Comparison of ENCODE assay signal across 1 cellular context in the genomic region with DNA sequence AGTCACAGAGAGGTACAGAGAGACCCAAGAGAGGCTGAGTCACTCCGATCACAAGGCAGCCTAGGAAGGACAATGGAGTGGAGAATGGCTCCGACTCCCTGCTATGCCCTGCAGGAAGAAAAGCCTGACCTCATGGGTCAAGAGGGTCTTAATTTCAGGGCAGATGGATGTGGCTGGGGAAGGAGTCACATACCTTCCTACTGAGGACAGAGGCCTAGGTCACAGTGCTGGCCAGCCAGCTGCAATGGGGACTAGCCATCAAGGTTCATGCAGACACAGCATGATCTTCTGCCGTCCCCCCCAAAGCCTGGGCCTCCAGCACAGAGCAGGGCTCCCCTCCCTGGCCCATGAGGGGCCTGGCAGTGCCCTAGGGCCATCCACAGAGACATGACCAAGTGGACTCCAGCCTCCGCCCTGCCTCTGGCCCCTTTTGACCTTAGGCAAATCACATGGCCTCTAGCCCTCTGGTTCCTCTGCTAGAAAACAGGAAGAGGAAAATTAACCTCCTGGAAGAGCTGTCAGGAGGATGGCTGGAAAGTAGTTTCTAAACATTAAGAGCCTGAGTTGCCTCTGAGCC.
A peak's percentile ranks its signal among the peaks of the same experiment; 100 is the strongest.
TF ChIP-seq lines count a peak whose summit lies in the region.

No MANE protein-coding gene starts in this region.

TF ChIP-seq in HepG2, 621 proteins besides CTCF, POLR2A, EP300 and RAD21 (continues in another document):
- TF ChIP-seq, protein P1, sequence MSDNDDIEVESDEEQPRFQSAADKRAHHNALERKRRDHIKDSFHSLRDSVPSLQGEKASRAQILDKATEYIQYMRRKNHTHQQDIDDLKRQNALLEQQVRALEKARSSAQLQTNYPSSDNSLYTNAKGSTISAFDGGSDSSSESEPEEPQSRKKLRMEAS (IDR thresholded peaks at IDR 0.05), result peak; percentile 73
- TF ChIP-seq, protein P2, sequence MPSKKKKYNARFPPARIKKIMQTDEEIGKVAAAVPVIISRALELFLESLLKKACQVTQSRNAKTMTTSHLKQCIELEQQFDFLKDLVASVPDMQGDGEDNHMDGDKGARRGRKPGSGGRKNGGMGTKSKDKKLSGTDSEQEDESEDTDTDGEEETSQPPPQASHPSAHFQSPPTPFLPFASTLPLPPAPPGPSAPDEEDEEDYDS (CRISPR knock-in tag; IDR thresholded peaks at IDR 0.05), result peak; percentile 27; the same call in 1 of the 2 replicates
- TF ChIP-seq PHF20 (CRISPR knock-in tag; IDR thresholded peaks at IDR 0.05), result no peak
- TF ChIP-seq SMAD3 (CRISPR knock-in tag; IDR thresholded peaks at IDR 0.05), result no peak
- no peak for TF ChIP-seq NFIC (IDR thresholded peaks at IDR 0.05; ENCODE audit: low read length)
- TF ChIP-seq THAP11 (CRISPR knock-in tag; IDR thresholded peaks at IDR 0.05), result no peak
- 0 out of 2 replicates have a peak, but pooled peaks have one; percentile 41 for TF ChIP-seq NAIF1 (CRISPR knock-in tag; IDR thresholded peaks at IDR 0.05; ENCODE audit: borderline replicate concordance)
- TF ChIP-seq, protein P3, sequence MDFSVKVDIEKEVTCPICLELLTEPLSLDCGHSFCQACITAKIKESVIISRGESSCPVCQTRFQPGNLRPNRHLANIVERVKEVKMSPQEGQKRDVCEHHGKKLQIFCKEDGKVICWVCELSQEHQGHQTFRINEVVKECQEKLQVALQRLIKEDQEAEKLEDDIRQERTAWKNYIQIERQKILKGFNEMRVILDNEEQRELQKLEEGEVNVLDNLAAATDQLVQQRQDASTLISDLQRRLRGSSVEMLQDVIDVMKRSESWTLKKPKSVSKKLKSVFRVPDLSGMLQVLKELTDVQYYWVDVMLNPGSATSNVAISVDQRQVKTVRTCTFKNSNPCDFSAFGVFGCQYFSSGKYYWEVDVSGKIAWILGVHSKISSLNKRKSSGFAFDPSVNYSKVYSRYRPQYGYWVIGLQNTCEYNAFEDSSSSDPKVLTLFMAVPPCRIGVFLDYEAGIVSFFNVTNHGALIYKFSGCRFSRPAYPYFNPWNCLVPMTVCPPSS (IDR thresholded peaks at IDR 0.05), result no peak
- TF ChIP-seq EZH2 (conservative IDR thresholded peaks at IDR 0.05; ENCODE audit: low read depth, low read length), result no peak
- TF ChIP-seq ZNF451 (CRISPR knock-in tag; IDR thresholded peaks at IDR 0.05), result no peak
- TF ChIP-seq ZNF737 (CRISPR knock-in tag; IDR thresholded peaks at IDR 0.05; ENCODE audit: borderline replicate concordance), result no peak
- no peak for TF ChIP-seq NR1H2 (CRISPR knock-in tag; IDR thresholded peaks at IDR 0.05; ENCODE audit: borderline replicate concordance, low read depth)
- TF ChIP-seq, protein P4, sequence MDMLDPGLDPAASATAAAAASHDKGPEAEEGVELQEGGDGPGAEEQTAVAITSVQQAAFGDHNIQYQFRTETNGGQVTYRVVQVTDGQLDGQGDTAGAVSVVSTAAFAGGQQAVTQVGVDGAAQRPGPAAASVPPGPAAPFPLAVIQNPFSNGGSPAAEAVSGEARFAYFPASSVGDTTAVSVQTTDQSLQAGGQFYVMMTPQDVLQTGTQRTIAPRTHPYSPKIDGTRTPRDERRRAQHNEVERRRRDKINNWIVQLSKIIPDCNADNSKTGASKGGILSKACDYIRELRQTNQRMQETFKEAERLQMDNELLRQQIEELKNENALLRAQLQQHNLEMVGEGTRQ (IDR thresholded peaks at IDR 0.05; ENCODE audit: low read depth, low read length), result no peak
- TF ChIP-seq, protein P4 (CRISPR knock-in tag; IDR thresholded peaks at IDR 0.05; ENCODE audit: borderline replicate concordance), result no peak
- peak; percentile 85 for TF ChIP-seq NR2F6 (IDR thresholded peaks at IDR 0.05)
- TF ChIP-seq NR2F6 (CRISPR knock-in tag; IDR thresholded peaks at IDR 0.05), result peak; percentile 91
- TF ChIP-seq ZNF768 (CRISPR knock-in tag; IDR thresholded peaks at IDR 0.05), result no peak
- TF ChIP-seq, protein P5, sequence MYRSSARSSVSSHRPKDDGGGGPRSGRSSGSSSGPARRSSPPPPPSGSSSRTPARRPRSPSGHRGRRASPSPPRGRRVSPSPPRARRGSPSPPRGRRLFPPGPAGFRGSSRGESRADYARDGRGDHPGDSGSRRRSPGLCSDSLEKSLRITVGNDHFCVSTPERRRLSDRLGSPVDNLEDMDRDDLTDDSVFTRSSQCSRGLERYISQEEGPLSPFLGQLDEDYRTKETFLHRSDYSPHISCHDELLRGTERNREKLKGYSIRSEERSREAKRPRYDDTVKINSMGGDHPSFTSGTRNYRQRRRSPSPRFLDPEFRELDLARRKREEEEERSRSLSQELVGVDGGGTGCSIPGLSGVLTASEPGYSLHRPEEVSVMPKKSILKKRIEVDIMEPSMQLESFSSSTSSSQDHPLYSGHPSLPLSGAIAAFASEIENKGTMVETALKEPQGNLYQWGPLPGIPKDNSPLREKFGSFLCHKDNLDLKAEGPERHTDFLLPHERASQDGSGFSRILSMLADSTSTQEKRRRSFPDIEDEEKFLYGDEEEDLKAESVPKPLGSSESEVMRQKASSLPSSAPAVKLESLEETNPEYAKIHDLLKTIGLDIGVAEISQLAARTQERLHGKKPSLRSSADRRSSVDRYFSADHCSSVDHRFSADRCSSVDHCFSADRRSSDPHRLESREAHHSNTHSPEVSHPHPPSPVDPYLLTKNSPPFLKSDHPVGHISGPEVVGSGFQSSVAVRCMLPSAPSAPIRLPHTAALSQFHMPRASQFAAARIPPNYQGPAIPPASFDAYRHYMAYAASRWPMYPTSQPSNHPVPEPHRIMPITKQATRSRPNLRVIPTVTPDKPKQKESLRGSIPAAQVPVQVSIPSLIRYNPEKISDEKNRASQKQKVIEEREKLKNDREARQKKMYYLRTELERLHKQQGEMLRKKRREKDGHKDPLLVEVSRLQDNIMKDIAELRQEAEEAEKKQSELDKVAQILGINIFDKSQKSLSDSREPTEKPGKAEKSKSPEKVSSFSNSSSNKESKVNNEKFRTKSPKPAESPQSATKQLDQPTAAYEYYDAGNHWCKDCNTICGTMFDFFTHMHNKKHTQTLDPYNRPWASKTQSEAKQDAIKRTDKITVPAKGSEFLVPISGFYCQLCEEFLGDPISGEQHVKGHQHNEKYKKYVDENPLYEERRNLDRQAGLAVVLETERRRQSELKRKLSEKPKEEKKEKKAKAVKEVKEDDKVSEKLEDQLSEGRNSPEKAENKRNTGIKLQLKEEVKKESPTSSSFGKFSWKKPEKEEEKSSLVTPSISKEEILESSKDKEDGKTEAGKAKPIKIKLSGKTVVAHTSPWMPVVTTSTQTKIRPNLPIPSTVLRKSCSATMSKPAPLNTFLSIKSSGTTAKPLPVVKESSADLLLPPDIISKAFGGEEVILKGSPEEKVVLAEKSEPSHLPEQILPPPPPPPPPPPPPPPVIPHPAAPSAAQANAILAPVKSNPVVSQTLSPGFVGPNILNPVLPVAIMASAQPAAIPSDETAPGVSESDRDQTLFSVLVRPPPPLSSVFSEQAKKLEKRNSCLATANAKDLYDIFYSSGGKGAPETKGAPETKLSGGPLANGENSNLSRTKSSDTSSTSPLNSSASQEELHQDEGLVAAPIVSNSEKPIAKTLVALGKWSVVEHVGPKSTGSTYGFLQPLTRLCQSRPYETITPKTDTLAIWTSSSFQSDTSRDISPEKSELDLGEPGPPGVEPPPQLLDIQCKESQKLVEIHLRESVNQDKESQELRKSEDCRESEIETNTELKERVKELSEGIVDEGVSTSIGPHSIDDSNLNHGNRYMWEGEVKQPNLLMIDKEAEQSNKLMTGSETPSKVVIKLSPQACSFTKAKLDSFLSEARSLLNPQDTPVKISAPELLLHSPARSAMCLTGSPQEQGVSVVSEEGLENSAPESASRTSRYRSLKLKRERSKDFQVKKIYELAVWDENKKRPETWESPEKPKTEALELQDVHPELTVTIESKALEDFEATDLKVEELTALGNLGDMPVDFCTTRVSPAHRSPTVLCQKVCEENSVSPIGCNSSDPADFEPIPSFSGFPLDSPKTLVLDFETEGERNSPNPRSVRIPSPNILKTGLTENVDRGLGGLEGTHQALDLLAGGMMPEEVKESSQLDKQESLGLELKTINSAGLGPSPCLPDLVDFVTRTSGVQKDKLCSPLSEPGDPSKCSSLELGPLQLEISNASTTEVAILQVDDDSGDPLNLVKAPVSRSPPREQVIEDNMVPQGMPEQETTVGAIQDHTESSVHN (CRISPR knock-in tag; IDR thresholded peaks at IDR 0.05), result no peak
- TF ChIP-seq, protein P6, sequence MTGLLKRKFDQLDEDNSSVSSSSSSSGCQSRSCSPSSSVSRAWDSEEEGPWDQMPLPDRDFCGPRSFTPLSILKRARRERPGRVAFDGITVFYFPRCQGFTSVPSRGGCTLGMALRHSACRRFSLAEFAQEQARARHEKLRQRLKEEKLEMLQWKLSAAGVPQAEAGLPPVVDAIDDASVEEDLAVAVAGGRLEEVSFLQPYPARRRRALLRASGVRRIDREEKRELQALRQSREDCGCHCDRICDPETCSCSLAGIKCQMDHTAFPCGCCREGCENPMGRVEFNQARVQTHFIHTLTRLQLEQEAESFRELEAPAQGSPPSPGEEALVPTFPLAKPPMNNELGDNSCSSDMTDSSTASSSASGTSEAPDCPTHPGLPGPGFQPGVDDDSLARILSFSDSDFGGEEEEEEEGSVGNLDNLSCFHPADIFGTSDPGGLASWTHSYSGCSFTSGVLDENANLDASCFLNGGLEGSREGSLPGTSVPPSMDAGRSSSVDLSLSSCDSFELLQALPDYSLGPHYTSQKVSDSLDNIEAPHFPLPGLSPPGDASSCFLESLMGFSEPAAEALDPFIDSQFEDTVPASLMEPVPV (CRISPR knock-in tag; IDR thresholded peaks at IDR 0.05), result no peak
- no peak for TF ChIP-seq ZNF556 (CRISPR knock-in tag; IDR thresholded peaks at IDR 0.05; ENCODE audit: borderline replicate concordance)
- TF ChIP-seq, protein P7, sequence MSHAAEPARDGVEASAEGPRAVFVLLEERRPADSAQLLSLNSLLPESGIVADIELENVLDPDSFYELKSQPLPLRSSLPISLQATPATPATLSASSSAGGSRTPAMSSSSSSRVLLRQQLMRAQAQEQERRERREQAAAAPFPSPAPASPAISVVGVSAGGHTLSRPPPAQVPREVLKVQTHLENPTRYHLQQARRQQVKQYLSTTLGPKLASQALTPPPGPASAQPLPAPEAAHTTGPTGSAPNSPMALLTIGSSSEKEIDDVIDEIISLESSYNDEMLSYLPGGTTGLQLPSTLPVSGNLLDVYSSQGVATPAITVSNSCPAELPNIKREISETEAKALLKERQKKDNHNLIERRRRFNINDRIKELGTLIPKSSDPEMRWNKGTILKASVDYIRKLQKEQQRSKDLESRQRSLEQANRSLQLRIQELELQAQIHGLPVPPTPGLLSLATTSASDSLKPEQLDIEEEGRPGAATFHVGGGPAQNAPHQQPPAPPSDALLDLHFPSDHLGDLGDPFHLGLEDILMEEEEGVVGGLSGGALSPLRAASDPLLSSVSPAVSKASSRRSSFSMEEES (CRISPR knock-in tag; IDR thresholded peaks at IDR 0.05), result peak; percentile 88
- TF ChIP-seq JUND (CRISPR knock-in tag; IDR thresholded peaks at IDR 0.05), result 0 out of 2 replicates have a peak, but pooled peaks have one; percentile 25
- TF ChIP-seq NFYC (CRISPR knock-in tag; IDR thresholded peaks at IDR 0.05), result no peak
- TF ChIP-seq, protein P8, sequence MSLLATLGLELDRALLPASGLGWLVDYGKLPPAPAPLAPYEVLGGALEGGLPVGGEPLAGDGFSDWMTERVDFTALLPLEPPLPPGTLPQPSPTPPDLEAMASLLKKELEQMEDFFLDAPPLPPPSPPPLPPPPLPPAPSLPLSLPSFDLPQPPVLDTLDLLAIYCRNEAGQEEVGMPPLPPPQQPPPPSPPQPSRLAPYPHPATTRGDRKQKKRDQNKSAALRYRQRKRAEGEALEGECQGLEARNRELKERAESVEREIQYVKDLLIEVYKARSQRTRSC (CRISPR knock-in tag; IDR thresholded peaks at IDR 0.05; ENCODE audit: low read depth), result no peak
- peak; percentile 78 for TF ChIP-seq RXRA (CRISPR knock-in tag; IDR thresholded peaks at IDR 0.05)
- peak; percentile 63 for TF ChIP-seq JUN (CRISPR knock-in tag; IDR thresholded peaks at IDR 0.05)
- no peak for TF ChIP-seq CEBPG (CRISPR knock-in tag; IDR thresholded peaks at IDR 0.05)
- TF ChIP-seq, protein P9, sequence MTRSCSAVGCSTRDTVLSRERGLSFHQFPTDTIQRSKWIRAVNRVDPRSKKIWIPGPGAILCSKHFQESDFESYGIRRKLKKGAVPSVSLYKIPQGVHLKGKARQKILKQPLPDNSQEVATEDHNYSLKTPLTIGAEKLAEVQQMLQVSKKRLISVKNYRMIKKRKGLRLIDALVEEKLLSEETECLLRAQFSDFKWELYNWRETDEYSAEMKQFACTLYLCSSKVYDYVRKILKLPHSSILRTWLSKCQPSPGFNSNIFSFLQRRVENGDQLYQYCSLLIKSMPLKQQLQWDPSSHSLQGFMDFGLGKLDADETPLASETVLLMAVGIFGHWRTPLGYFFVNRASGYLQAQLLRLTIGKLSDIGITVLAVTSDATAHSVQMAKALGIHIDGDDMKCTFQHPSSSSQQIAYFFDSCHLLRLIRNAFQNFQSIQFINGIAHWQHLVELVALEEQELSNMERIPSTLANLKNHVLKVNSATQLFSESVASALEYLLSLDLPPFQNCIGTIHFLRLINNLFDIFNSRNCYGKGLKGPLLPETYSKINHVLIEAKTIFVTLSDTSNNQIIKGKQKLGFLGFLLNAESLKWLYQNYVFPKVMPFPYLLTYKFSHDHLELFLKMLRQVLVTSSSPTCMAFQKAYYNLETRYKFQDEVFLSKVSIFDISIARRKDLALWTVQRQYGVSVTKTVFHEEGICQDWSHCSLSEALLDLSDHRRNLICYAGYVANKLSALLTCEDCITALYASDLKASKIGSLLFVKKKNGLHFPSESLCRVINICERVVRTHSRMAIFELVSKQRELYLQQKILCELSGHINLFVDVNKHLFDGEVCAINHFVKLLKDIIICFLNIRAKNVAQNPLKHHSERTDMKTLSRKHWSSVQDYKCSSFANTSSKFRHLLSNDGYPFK (CRISPR knock-in tag; IDR thresholded peaks at IDR 0.05; ENCODE audit: borderline replicate concordance), result no peak
- TF ChIP-seq AGO2 (optimal IDR thresholded peaks at IDR 0.05; ENCODE audit: low read depth, low read length), result no peak
- no peak for TF ChIP-seq ZNF468 (CRISPR knock-in tag; IDR thresholded peaks at IDR 0.05)
- TF ChIP-seq SOX13 (IDR thresholded peaks at IDR 0.05), result no peak
- TF ChIP-seq SOX13 (CRISPR knock-in tag; conservative IDR thresholded peaks at IDR 0.05 in 1 of 2, IDR thresholded peaks at IDR 0.05 in 1 of 2), result no peak
- TF ChIP-seq, protein P10, sequence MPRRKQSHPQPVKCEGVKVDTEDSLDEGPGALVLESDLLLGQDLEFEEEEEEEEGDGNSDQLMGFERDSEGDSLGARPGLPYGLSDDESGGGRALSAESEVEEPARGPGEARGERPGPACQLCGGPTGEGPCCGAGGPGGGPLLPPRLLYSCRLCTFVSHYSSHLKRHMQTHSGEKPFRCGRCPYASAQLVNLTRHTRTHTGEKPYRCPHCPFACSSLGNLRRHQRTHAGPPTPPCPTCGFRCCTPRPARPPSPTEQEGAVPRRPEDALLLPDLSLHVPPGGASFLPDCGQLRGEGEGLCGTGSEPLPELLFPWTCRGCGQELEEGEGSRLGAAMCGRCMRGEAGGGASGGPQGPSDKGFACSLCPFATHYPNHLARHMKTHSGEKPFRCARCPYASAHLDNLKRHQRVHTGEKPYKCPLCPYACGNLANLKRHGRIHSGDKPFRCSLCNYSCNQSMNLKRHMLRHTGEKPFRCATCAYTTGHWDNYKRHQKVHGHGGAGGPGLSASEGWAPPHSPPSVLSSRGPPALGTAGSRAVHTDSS (CRISPR knock-in tag; conservative IDR thresholded peaks at IDR 0.05), result no peak
- peak; percentile 52; the same call in 1 of the 2 replicates for TF ChIP-seq HDAC1 (CRISPR knock-in tag; IDR thresholded peaks at IDR 0.05)
- TF ChIP-seq ZBTB38 (CRISPR knock-in tag; IDR thresholded peaks at IDR 0.05), result 0 out of 2 replicates have a peak, but pooled peaks have one; percentile 47
- TF ChIP-seq ARNTL (CRISPR knock-in tag; IDR thresholded peaks at IDR 0.05), result peak; percentile 64; the same call in 1 of the 2 replicates
